ENCODE assay signal across 8 cellular contexts in the genomic region with DNA sequence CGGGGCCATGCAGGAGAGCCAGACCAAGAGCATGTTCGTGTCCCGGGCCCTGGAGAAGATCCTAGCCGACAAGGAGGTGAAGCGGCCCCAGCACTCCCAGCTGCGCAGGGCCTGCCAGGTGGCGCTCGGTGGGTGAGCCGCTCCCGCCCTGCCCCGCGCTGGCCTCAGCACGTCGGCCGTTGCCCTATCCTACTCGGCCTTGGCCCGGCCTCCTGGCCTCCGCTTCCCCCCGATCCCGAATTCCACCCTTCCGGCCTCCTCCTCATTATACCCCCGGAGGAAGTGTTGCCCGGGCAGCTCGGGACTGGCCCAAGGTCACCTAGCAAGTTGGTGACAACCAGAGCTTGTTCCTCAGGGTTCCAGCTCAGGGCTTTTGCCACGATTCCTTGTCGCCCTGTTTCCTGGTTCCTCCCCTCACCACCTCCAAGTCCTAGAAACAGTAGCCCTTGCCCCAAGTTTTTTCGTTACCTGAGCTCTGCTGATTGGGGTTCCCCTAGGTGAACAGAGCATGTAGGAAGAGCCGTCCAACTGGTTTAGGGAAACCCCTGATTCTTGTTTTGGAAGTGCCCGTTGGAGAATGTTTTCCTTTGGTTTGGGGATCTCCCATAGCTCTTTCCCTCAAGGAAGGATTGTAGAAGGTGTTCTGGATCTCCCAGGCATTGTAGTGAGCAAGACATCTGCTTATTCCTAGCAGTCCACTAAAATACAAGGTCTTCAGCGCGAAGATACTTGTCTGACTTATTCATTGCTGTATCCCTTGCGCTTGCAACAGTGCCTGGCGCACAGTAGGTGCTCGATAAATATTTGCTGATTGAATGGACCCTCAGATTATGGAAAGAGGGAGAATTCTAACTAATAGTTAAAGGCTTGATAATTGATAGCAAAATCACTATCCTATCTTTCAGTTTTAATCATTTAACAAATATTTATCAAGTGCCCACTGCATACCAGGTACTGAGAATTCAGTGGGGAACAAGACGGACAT. TPM values are rescaled to one million over a fixed set of nuclear protein-coding genes. Genes with fewer than 3 reads are reported as not detected.
A peak's percentile ranks its signal among the peaks of the same experiment; 100 is the strongest.
DNase-seq lines count a peak whose midpoint lies in the region; ATAC-seq and TF ChIP-seq lines count a peak whose summit lies in the region.

No MANE protein-coding gene starts in this region.

- no peak for TF ChIP-seq CTCF in MCF 10A (IDR thresholded peaks at IDR 0.05; ENCODE audit: unreplicated experiment)

- peak; percentile 37 for ATAC-seq in HG02938 (IDR thresholded peaks at IDR 0.05; ENCODE audit: unreplicated experiment)
- ATAC-seq in stimulated activated memory B cell treated with anti-CD40 and anti-IgM and Interleukin-4, amounts not matched to agents 10 μg/mL and 1 μg/mL and 100 μg/mL, for 72 hours = peak; percentile 77

- peak overlapping the region; percentile 89 for H3K4me3 Mint-ChIP-seq in activated naive CD4-positive, alpha-beta T cell treated with anti-CD3 and anti-CD28 coated beads, Interleukin-2, amount 10 ng/mL, durations not matched to agents 7 days and 5 days
- peak overlapping the region; percentile 82 for H3K4me3 Mint-ChIP-seq in MCF 10A (ENCODE audit: unreplicated experiment)
- peak overlapping the region; percentile 98 for H3K4me3 Mint-ChIP-seq in stimulated activated memory B cell treated with anti-CD40 and anti-IgM and Interleukin-4, amounts not matched to agents 10 μg/mL and 1 μg/mL and 100 μg/mL, for 72 hours

- no peaks in the 10 kb centered on the region for H3K9me3 Mint-ChIP-seq in activated naive CD4-positive, alpha-beta T cell treated with anti-CD3 and anti-CD28 coated beads, Interleukin-2, amount 10 ng/mL, durations not matched to agents 7 days and 5 days
- no peaks in the 10 kb centered on the region for H3K9me3 Mint-ChIP-seq in MCF 10A (ENCODE audit: unreplicated experiment)
- H3K9me3 Mint-ChIP-seq in stimulated activated memory B cell treated with anti-CD40 and anti-IgM and Interleukin-4, amounts not matched to agents 10 μg/mL and 1 μg/mL and 100 μg/mL, for 72 hours = no peaks in the 10 kb centered on the region

- intact Hi-C loops in MCF 10A (cut with micrococcal nuclease) = loop anchor here (5.0 kb wide), 1 partner anchor 125 kb away; a partner anchor contains a TSS

- peaks cover 40% of the 10 kb centered on the region for H3K4me1 Mint-ChIP-seq in activated naive CD4-positive, alpha-beta T cell treated with anti-CD3 and anti-CD28 coated beads, Interleukin-2, amount 10 ng/mL, durations not matched to agents 7 days and 5 days
- peaks cover 24% of the 10 kb centered on the region for H3K4me1 Mint-ChIP-seq in MCF 10A (ENCODE audit: insufficient read depth, unreplicated experiment)
- H3K4me1 Mint-ChIP-seq in stimulated activated memory B cell treated with anti-CD40 and anti-IgM and Interleukin-4, amounts not matched to agents 10 μg/mL and 1 μg/mL and 100 μg/mL, for 72 hours = peaks cover 64% of the 10 kb centered on the region

- DNase-seq in activated naive CD4-positive, alpha-beta T cell treated with anti-CD3 and anti-CD28 coated beads, Interleukin-2, amount 10 ng/mL, durations not matched to agents 7 days and 5 days = no peak
- DNase-seq in activated naive CD4-positive, alpha-beta T cell (lab: John Stamatoyannopoulos, UW) = no peak
- DNase-seq in NCI-H2171 treated with DMSO at 0.1 percent for 48 hours (lab: John Stamatoyannopoulos, UW) (peak; percentile 77), MCF 10A (ENCODE audit: unreplicated experiment) (peak; percentile 48), iris pigment epithelial cell (ENCODE audit: low read depth) (peak; percentile 36), Ammon's horn (ENCODE audit: low spot score) (no peak)

- H3K27ac Mint-ChIP-seq in activated naive CD4-positive, alpha-beta T cell treated with anti-CD3 and anti-CD28 coated beads, Interleukin-2, amount 10 ng/mL, durations not matched to agents 7 days and 5 days = peak overlapping the region; percentile 87
- peak overlapping the region; percentile 92 for H3K27ac Mint-ChIP-seq in MCF 10A (ENCODE audit: low read depth, unreplicated experiment)
- H3K27ac Mint-ChIP-seq in stimulated activated memory B cell treated with anti-CD40 and anti-IgM and Interleukin-4, amounts not matched to agents 10 μg/mL and 1 μg/mL and 100 μg/mL, for 72 hours = peak overlapping the region; percentile 92

- CTCF ChIA-PET in activated naive CD4-positive, alpha-beta T cell treated with anti-CD3 and anti-CD28 coated beads, Interleukin-2, amount 10 ng/mL, durations not matched to agents 7 days and 5 days (lab: Charles Lee) = interaction anchor here (0.8 to 0.9 kb wide), 2 partner anchors 18 to 265 kb away, joined by 3 read pairs; no protein-coding TSS in a partner anchor
- CTCF ChIA-PET in MCF 10A (lab: Yijun Ruan, JAX) = interaction anchor here (0.6 to 2.3 kb wide), 7 partner anchors 13 to 1955 kb away, joined by 3 to 14 read pairs (median 4); no protein-coding TSS in a partner anchor

- peaks cover 4% of the 10 kb centered on the region for H3K36me3 Mint-ChIP-seq in activated naive CD4-positive, alpha-beta T cell treated with anti-CD3 and anti-CD28 coated beads, Interleukin-2, amount 10 ng/mL, durations not matched to agents 7 days and 5 days
- H3K36me3 Mint-ChIP-seq in MCF 10A (ENCODE audit: insufficient read depth, unreplicated experiment) = no peaks in the 10 kb centered on the region
- H3K36me3 Mint-ChIP-seq in stimulated activated memory B cell treated with anti-CD40 and anti-IgM and Interleukin-4, amounts not matched to agents 10 μg/mL and 1 μg/mL and 100 μg/mL, for 72 hours = peaks cover 12% of the 10 kb centered on the region

- H3K27me3 Mint-ChIP-seq in activated naive CD4-positive, alpha-beta T cell treated with anti-CD3 and anti-CD28 coated beads, Interleukin-2, amount 10 ng/mL, durations not matched to agents 7 days and 5 days = no peaks in the 10 kb centered on the region
- H3K27me3 Mint-ChIP-seq in MCF 10A (ENCODE audit: insufficient read depth, unreplicated experiment) = no peaks in the 10 kb centered on the region
- H3K27me3 Mint-ChIP-seq in stimulated activated memory B cell treated with anti-CD40 and anti-IgM and Interleukin-4, amounts not matched to agents 10 μg/mL and 1 μg/mL and 100 μg/mL, for 72 hours = no peaks in the 10 kb centered on the region

- POLR2A ChIA-PET in MCF 10A (lab: Yijun Ruan, JAX) = interaction anchor here (0.5 to 2.9 kb wide), 23 partner anchors 9 to 1320 kb away, joined by 3 to 21 read pairs (median 4); a partner anchor contains a TSS

- TSS peak; percentile 53 for BruUV-seq in MCF 10A (replicated peaks; lab: Mats Ljungman, UMichigan)

RNA-seq across cellular contexts. Expression of a gene that starts 0.7 kb away (rescaled TPM):
- total RNA-seq in MCF 10A (2022) = 30.3 and 33.5 TPM in 2 replicates

Comparison
In these comparisons a context has a peak if more than half of its experiments do, and no peak if none do; other contexts are left out.
1. DNase-seq: peak in NCI-H2171 treated with DMSO at 0.1 percent for 48 hours (single experiment), MCF 10A (single experiment) and iris pigment epithelial cell (single experiment); none in activated naive CD4-positive, alpha-beta T cell treated with anti-CD3 and anti-CD28 coated beads, Interleukin-2, amount 10 ng/mL, durations not matched to agents 7 days and 5 days (single experiment), activated naive CD4-positive, alpha-beta T cell (0 of 4) and Ammon's horn (single experiment).
2. Peak in every context shown above with its lines, with median percentiles within 50 percentile points of each other: H3K27ac Mint-ChIP-seq and H3K4me3 Mint-ChIP-seq.